Comparison of ENCODE assay signal across 30 cellular contexts in genomic region chr1:200706109-200706720, GRCh38. TPM values are rescaled to one million over a fixed set of nuclear protein-coding genes. Genes with fewer than 3 reads are reported as not detected.
A peak's percentile ranks its signal among the peaks of the same experiment; 100 is the strongest.
DNase-seq lines count a peak whose midpoint lies in the region; ATAC-seq, FAIRE-seq and TF ChIP-seq lines count a peak whose summit lies in the region.
"Had no signal": no experiment of that assay in that cellular context is flagged by ENCODE, and none has a peak within 500 bp of the region (broad histone marks: within the 10 kb centered on the region; RNA-seq: fewer than 3 reads in every experiment).

No MANE protein-coding gene starts in this region.

- 71% methylated on average over 3 of the region's 3 CpGs for WGBS in smooth muscle cell (ENCODE audit: low lambda C conversion rate)
- WGBS in heart right ventricle, 2 donors = 79 to 91% methylated on average over 3 of the region's 3 CpGs

- H3F3A ChIP-seq in smooth muscle cell (ENCODE audit: low read depth) = no peaks in the 10 kb centered on the region

- H3K4me3 ChIP-seq in smooth muscle cell = no peak overlapping the region
- no peak overlapping the region for H3K4me3 ChIP-seq in heart right ventricle
- H3K4me3 ChIP-seq: BLaER1 treated with 17β-estradiol and CSF1 and Interleukin-3, amounts not matched to agents 10 nM and 100 nM; GM12878; PC-9; SJSA1 had no signal

- H3K27ac ChIP-seq in smooth muscle cell (ENCODE audit: low read depth) (no peak overlapping the region), substantia nigra (ENCODE audit: low read depth, low read length, poor library complexity, severe bottlenecking) (no peak overlapping the region), heart right ventricle (no peak overlapping the region)
- H3K27ac ChIP-seq: BLaER1 treated with 17β-estradiol and CSF1 and Interleukin-3, amounts not matched to agents 10 nM and 100 nM; PC-9; SJSA1 had no signal

- FAIRE-seq in TTC549 (lab: Jason Lieb, UNC) = peak; percentile 5
- FAIRE-seq: A204.1, GM12878, H1 had no signal

- H3K27me3 ChIP-seq in smooth muscle cell (ENCODE audit: low read depth) = no peaks in the 10 kb centered on the region
- H3K27me3 ChIP-seq in heart right ventricle = no peaks in the 10 kb centered on the region
- H3K27me3 ChIP-seq: BLaER1 treated with 17β-estradiol and CSF1 and Interleukin-3, amounts not matched to agents 10 nM and 100 nM had no signal

- H3K4me1 ChIP-seq in smooth muscle cell (ENCODE audit: low read depth) (peaks cover 4% of the 10 kb centered on the region), heart right ventricle (no peaks in the 10 kb centered on the region)
- H3K4me1 ChIP-seq: BLaER1 treated with 17β-estradiol and CSF1 and Interleukin-3, amounts not matched to agents 10 nM and 100 nM; SJSA1 had no signal

- intact Hi-C loops in heart right ventricle (cut with DNase I) = no loop called here

- H4K20me1 ChIP-seq in smooth muscle cell (ENCODE audit: low read depth) = no peaks in the 10 kb centered on the region
- H4K20me1 ChIP-seq: BLaER1 treated with 17β-estradiol and CSF1 and Interleukin-3, amounts not matched to agents 10 nM and 100 nM had no signal

- no peak for ATAC-seq in GM21529 (IDR thresholded peaks at IDR 0.05; ENCODE audit: unreplicated experiment)
- no peak for ATAC-seq in heart right ventricle
- ATAC-seq: HCT116, Right ventricle myocardium inferior had no signal

- H3K9ac ChIP-seq in smooth muscle cell (ENCODE audit: low read depth) = no peak overlapping the region
- H3K9ac ChIP-seq: BLaER1 treated with 17β-estradiol and CSF1 and Interleukin-3, amounts not matched to agents 10 nM and 100 nM had no signal

- no peak overlapping the region for H3K4me2 ChIP-seq in smooth muscle cell
- H3K4me2 ChIP-seq: BLaER1 treated with 17β-estradiol and CSF1 and Interleukin-3, amounts not matched to agents 10 nM and 100 nM; PC-9 had no signal

- no peaks in the 10 kb centered on the region for H3K36me3 ChIP-seq in smooth muscle cell (ENCODE audit: low read depth)
- no peaks in the 10 kb centered on the region for H3K36me3 ChIP-seq in heart right ventricle
- H3K36me3 ChIP-seq: BLaER1 treated with 17β-estradiol and CSF1 and Interleukin-3, amounts not matched to agents 10 nM and 100 nM; SJSA1 had no signal

- H3K79me2 ChIP-seq in smooth muscle cell (ENCODE audit: low read depth) = no peaks in the 10 kb centered on the region

- H3K9me3 ChIP-seq in smooth muscle cell (replicated peaks; ENCODE audit: low read depth) (no peaks in the 10 kb centered on the region), heart right ventricle (no peaks in the 10 kb centered on the region)
- H3K9me3 ChIP-seq: BLaER1 treated with 17β-estradiol and CSF1 and Interleukin-3, amounts not matched to agents 10 nM and 100 nM; SJSA1 had no signal

- DNase-seq in NCI-H82 (lab: John Stamatoyannopoulos, UW) = peak; percentile 74
- peak; percentile 28 for DNase-seq in cerebellar cortex (ENCODE audit: low spot score)
- DNase-seq in smooth muscle cell (lab: John Stamatoyannopoulos, UW; ENCODE audit: unreplicated experiment) = no peak
- no peak for DNase-seq in substantia nigra (lab: John Stamatoyannopoulos, UW)
- DNase-seq in heart right ventricle = no peak
- DNase-seq: AML-193; CD4-positive, alpha-beta T cell; COR-L47; DMS79; EL; GDM1; Kasumi-1; NCI-H1092 treated with DMSO at 0.1 percent for 48 hours; NCI-H1436; NCI-H187; NCI-H2081 treated with DMSO at 0.1 percent for 48 hours; NCI-H2171; NCI-H226; NCI-H748 treated with DMSO at 0.1 percent for 48 hours; NK-92 treated with Interleukin-12 subunit alpha and Interleukin-12 subunit beta, amount 100 ng/mL, for 24 hours; PC-9 had no signal

- no peak for TF ChIP-seq CTCF in smooth muscle cell (IDR thresholded peaks at IDR 0.05; ENCODE audit: borderline replicate concordance, insufficient read depth, poor library complexity, severe bottlenecking)
- TF ChIP-seq CTCF in heart right ventricle (IDR thresholded peaks at IDR 0.05) = no peak

- H2AFZ ChIP-seq in smooth muscle cell (ENCODE audit: low read depth) = peak overlapping the region; percentile 22
- H2AFZ ChIP-seq: PC-9 had no signal

RNA-seq across cellular contexts. Expression of gene CAMSAP2, which starts 32.5 kb away (rescaled TPM):
- 57.5 and 61.1 TPM in 2 replicates for total RNA-seq in smooth muscle cell
- 12.9 and 20.5 TPM in 2 replicates for polyA plus RNA-seq in smooth muscle cell
- total RNA-seq in heart right ventricle = 10 to 100 TPM; 36.4 to 47.1 (median 38.1) TPM
- polyA plus RNA-seq in heart right ventricle = 10 to 100 TPM in 1 of 2 donors, 1 to 10 TPM in 1; 7.0 to 11.3 TPM

RNA-seq across cellular contexts. Expression of gene DDX59, which starts 36.5 kb away (rescaled TPM):
- 21.8 and 22.5 TPM in 2 replicates for total RNA-seq in smooth muscle cell
- 7.7 and 12.4 TPM in 2 replicates for polyA plus RNA-seq in smooth muscle cell
- total RNA-seq in heart right ventricle = 10 to 100 TPM; 13.5 to 16.7 (median 14.5) TPM
- polyA plus RNA-seq in heart right ventricle = 10 to 100 TPM in 1 of 2 donors, 1 to 10 TPM in 1; 8.4 to 20.5 TPM

Comparison
In these comparisons a context has a peak if more than half of its experiments do, and no peak if none do; other contexts are left out.
1. DNase-seq: peak in NCI-H82 (single experiment) and cerebellar cortex (single experiment); none in smooth muscle cell (single experiment), substantia nigra (0 of 49) and heart right ventricle (0 of 2).